In genomic region chr2:219252900-219253752, GRCh38 we compare ENCODE assay signal across 8 cellular contexts. TPM values are rescaled to one million over a fixed set of nuclear protein-coding genes. Genes with fewer than 3 reads are reported as not detected.
A peak's percentile ranks its signal among the peaks of the same experiment; 100 is the strongest.
DNase-seq lines count a peak whose midpoint lies in the region; ATAC-seq, FAIRE-seq and TF ChIP-seq lines count a peak whose summit lies in the region.

Gene TUBA4B (plus strand): TSS chr2:219253243. CDS start chr2:219253408, 165 bp downstream.

- H2AFZ ChIP-seq in keratinocyte (ENCODE audit: control insufficient read depth, low read length) = peak within 1 kb of the TSS; percentile 92

- no peaks in the 10 kb centered on the region for H3K9me3 ChIP-seq in keratinocyte (ENCODE audit: control insufficient read depth, low read depth, low read length)

- H3K4me1 ChIP-seq in keratinocyte (ENCODE audit: control insufficient read depth, extremely low read depth, insufficient read depth, low read length) = peaks cover 47% of the 10 kb centered on the region

- H3K79me2 ChIP-seq in keratinocyte (ENCODE audit: control insufficient read depth, insufficient read depth, low read length) = peaks cover 36% of the 10 kb centered on the region

- peaks cover 5% of the 10 kb centered on the region for H4K20me1 ChIP-seq in keratinocyte (ENCODE audit: control insufficient read depth, extremely low read depth, insufficient read depth, low read length)

- H3K9me1 ChIP-seq in keratinocyte (ENCODE audit: control insufficient read depth, extremely low read depth, insufficient read depth, low read length) = no peaks in the 10 kb centered on the region

- TF ChIP-seq CTCF in AG10803 (conservative IDR thresholded peaks at IDR 0.05; ENCODE audit: low read length) (no peak), HL-60 (IDR thresholded peaks at IDR 0.05; ENCODE audit: insufficient read depth, low read length) (no peak), bronchial epithelial cell (IDR thresholded peaks at IDR 0.05; ENCODE audit: insufficient read depth, low read length, severe bottlenecking) (no peak), keratinocyte (optimal IDR thresholded peaks at IDR 0.05 in 1 of 3, IDR thresholded peaks at IDR 0.05 in 1 of 3, conservative IDR thresholded peaks at IDR 0.05 in 1 of 3; ENCODE audit: extremely low read depth in 1 of 3, insufficient read depth in 2 of 3, low read length in 3 of 3) (no peak)

- peak within 1 kb of the TSS; percentile 67 for H3K4me3 ChIP-seq in AG10803 (ENCODE audit: low read length)
- peak within 1 kb of the TSS; percentile 79 for H3K4me3 ChIP-seq in HL-60 (replicated peaks; ENCODE audit: insufficient read depth, low read length)
- H3K4me3 ChIP-seq in bronchial epithelial cell (ENCODE audit: low read depth, low read length) = peak within 1 kb of the TSS; percentile 93
- peak within 1 kb of the TSS; percentile 74 to 92 (median 90) for H3K4me3 ChIP-seq in keratinocyte (ENCODE audit: control insufficient read depth in 2 of 3, extremely low read depth in 1 of 3, insufficient read depth in 2 of 3, low read depth in 1 of 3, low read length in 3 of 3)

- no peak for FAIRE-seq in bronchial epithelial cell (lab: Jason Lieb, UNC)
- no peak for FAIRE-seq in keratinocyte (lab: Jason Lieb, UNC)

- H3K27ac ChIP-seq in HL-60 (replicated peaks) (peak within 1 kb of the TSS; percentile 74), keratinocyte (ENCODE audit: control insufficient read depth, insufficient read depth, low read length) (peak within 1 kb of the TSS; percentile 85)

- peaks cover 21% of the 10 kb centered on the region for H3K36me3 ChIP-seq in bronchial epithelial cell (ENCODE audit: control insufficient read depth, insufficient read depth, low read length)
- peaks cover 22 to 27% of the 10 kb centered on the region in 2 experiments for H3K36me3 ChIP-seq in keratinocyte (ENCODE audit: control insufficient read depth in 2 of 2, extremely low read depth in 1 of 2, insufficient read depth in 2 of 2, low read length in 2 of 2)

- dilution Hi-C loops in keratinocyte (cut with MboI; ENCODE audit: extremely low pct_ligation_motif_present, low sequenced_read_pairs) = no loop called here

- ATAC-seq in GM18909 (IDR thresholded peaks at IDR 0.05; ENCODE audit: poor library complexity, unreplicated experiment) = peak; percentile 9

- peak within 1 kb of the TSS; percentile 95 for H3K4me2 ChIP-seq in keratinocyte (ENCODE audit: control insufficient read depth, extremely low read depth, insufficient read depth, low read depth, low read length)

- DNase-seq in AG10803 (ENCODE audit: low read depth) (no peak), HL-60 (ENCODE audit: low read depth in 1 of 2, low spot score in 1 of 2) (peak in 1 of 2 experiments; percentile 74), T-helper 2 cell (peak in 3 of 5 experiments; percentile 26 to 83 (median 49)), bronchial epithelial cell (ENCODE audit: low read depth) (peak; percentile 46), keratinocyte (ENCODE audit: low read depth, low spot score) (no peak), NCI-H187 (lab: John Stamatoyannopoulos, UW) (no peak)
- DNase-seq in stimulated activated CD4-positive, alpha-beta T cell treated with anti-CD3 and anti-CD28 coated beads, Interleukin-15, amount 100 ng/mL, for 1 hour (ENCODE audit: low read depth in 1 of 2, low spot score in 1 of 2) = peak; percentile 17 to 21

- H3K27me3 ChIP-seq in HL-60 (ENCODE audit: insufficient read depth, poor library complexity, severe bottlenecking) (no peaks in the 10 kb centered on the region), bronchial epithelial cell (ENCODE audit: control insufficient read depth, insufficient read depth, low read length) (no peaks in the 10 kb centered on the region), keratinocyte (ENCODE audit: control insufficient read depth, extremely low read depth, insufficient read depth, low read length) (peaks cover 4% of the 10 kb centered on the region)

- H3K9ac ChIP-seq in keratinocyte (ENCODE audit: control insufficient read depth, extremely low read depth, insufficient read depth, low read length) = peak within 1 kb of the TSS; percentile 93

RNA-seq across cellular contexts. Expression of gene TUBA4B, which starts in this region (rescaled TPM):
- not detected in 2 replicates for total RNA-seq in bronchial epithelial cell
- polyA plus RNA-seq in keratinocyte = 0.08 TPM in 1 of 3 replicates, not detected in the others
- polyA plus RNA-seq in keratinocyte (2011; ENCODE audit: low read depth) = not detected
- polyA plus RNA-seq in keratinocyte (2011; cell fraction: cytosol; rRNA removed) = 0.05 TPM in 1 of 2 replicates, not detected in the other
- 0.09 TPM in 1 of 2 replicates, not detected in the other for polyA plus RNA-seq in keratinocyte (2011; cell fraction: nucleus; rRNA removed)
- polyA plus RNA-seq in keratinocyte (2012; ENCODE audit: low replicate concordance) = not detected in 2 replicates
- polyA minus RNA-seq in keratinocyte = not detected in 3 replicates
- polyA minus RNA-seq in keratinocyte (2011; cell fraction: cytosol; rRNA and poly(A)+ RNA removed) = not detected
- polyA minus RNA-seq in keratinocyte (2011; cell fraction: nucleus; rRNA and poly(A)+ RNA removed) = not detected in 2 replicates

Comparison
In these comparisons a context has a peak if more than half of its experiments do, and no peak if none do; other contexts are left out.
1. Peak in DNase-seq and H3K4me3 ChIP-seq in bronchial epithelial cell; RNA of the gene not detected or under 1 TPM.
2. DNase-seq: peak in T-helper 2 cell (3 of 5) and stimulated activated CD4-positive, alpha-beta T cell treated with anti-CD3 and anti-CD28 coated beads, Interleukin-15, amount 100 ng/mL, for 1 hour (2 of 2); none in AG10803 (single experiment), keratinocyte (single experiment) and NCI-H187 (0 of 2).
3. Peak in every context shown above with its lines, with median percentiles within 50 percentile points of each other: H3K4me3 ChIP-seq.